In the genomic region with DNA sequence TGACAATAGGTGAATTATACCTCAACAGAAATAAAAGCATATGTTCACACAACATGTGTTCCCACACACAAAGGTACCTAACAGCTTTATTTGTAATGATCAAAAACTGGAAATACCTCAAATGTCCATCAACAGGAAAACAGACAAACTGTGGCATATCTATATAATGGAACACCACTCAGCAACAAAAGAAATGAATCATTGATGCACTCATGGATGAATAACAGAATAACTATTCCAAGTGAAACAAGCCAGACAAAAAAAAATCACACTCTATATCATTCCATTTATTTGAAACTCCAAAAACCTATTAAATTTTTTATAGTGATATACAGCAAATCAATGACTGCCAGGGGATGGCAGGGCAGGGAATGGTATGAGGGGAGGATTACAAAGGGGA, we compare ENCODE assay signal across 28 cellular contexts.
"Had no signal": no experiment of that assay in that cellular context is flagged by ENCODE, and none has a peak within 500 bp of the region (broad histone marks: within the 10 kb centered on the region; RNA-seq: fewer than 3 reads in every experiment).

No MANE protein-coding gene starts in this region.

- H3K27me3 ChIP-seq: cardiac muscle cell, MG63, Peyer's patch had no signal

- H3K9me3 ChIP-seq: adrenal gland, MG63, Peyer's patch had no signal

- DNase-seq: activated B cell treated with CpG ODN at 0.5 μM for 24 hours; activated CD4-positive, alpha-beta memory T cell treated with anti-CD3 and anti-CD28 coated beads for 36 hours; activated CD4-positive, alpha-beta T cell treated with anti-CD3 and anti-CD28 coated beads for 1 hour; activated CD8-positive, alpha-beta memory T cell treated with anti-CD3 and anti-CD28 coated beads for 24 hours; activated gamma-delta T cell treated with Interleukin-2 at 50 U/mL for 16 hours; activated naive CD4-positive, alpha-beta T cell treated with anti-CD3 and anti-CD28 coated beads, Interleukin-2, amount 10 ng/mL, durations not matched to agents 7 days and 5 days; activated naive CD8-positive, alpha-beta T cell treated with anti-CD3 and anti-CD28 coated beads, Interleukin-2, amount 10 ng/mL, durations not matched to agents 7 days and 5 days; activated T-cell treated with anti-CD3 and anti-CD28 coated beads, Interleukin-2, amount 50 U/mL, for 72 hours; adrenal gland; anterior cingulate cortex; MG63; MV-4-11; NCI-H1092 treated with DMSO at 0.1 percent for 48 hours; NCI-H1417 treated with DMSO at 0.1 percent for 48 hours; NCI-H1694; NCI-H2029; NCI-H2107; NCI-H2171 treated with DMSO at 0.1 percent for 48 hours; NCI-H226; NCI-H526; NCI-H774; OCI-M1; Peyer's patch; SHP77 treated with DMSO at 0.1 percent for 48 hours; T-cell; T-helper 2 cell; T1000 had no signal

- H3K27ac ChIP-seq: adrenal gland, cardiac muscle cell, Peyer's patch had no signal

- ATAC-seq: activated T-cell treated with anti-CD3 and anti-CD28 coated beads, Interleukin-2, amount 50 U/mL, for 72 hours; T-cell had no signal

- H3K4me1 ChIP-seq: adrenal gland, Peyer's patch had no signal

- H3K36me3 ChIP-seq: adrenal gland, cardiac muscle cell, MG63, Peyer's patch had no signal

- H3K4me3 ChIP-seq: adrenal gland, cardiac muscle cell, MG63, Peyer's patch had no signal
